In genomic region chr6:120965814-120966213, GRCh38 we compare ENCODE assay signal across 14 cellular contexts.
DNase-seq lines count a peak whose midpoint lies in the region; ATAC-seq and TF ChIP-seq lines count a peak whose summit lies in the region.
"Had no signal": no experiment of that assay in that cellular context is flagged by ENCODE, and none has a peak within 500 bp of the region (broad histone marks: within the 10 kb centered on the region; RNA-seq: fewer than 3 reads in every experiment).

No MANE protein-coding gene starts in this region.

- H3K27ac ChIP-seq in caudate nucleus (ENCODE audit: low read depth, low read length): no peak overlapping the region

- H3K4me1 Mint-ChIP-seq in activated CD8-positive, alpha-beta T cell treated with anti-CD3 and anti-CD28 coated beads for 36 hours (ENCODE audit: low read depth): no peaks in the 10 kb centered on the region
- H3K4me1 Mint-ChIP-seq: naive thymus-derived CD4-positive, alpha-beta T cell; stimulated activated memory B cell treated with anti-CD40 and anti-IgM and Interleukin-4, amounts not matched to agents 10 μg/mL and 1 μg/mL and 100 μg/mL, for 72 hours had no signal

- no peak for TF ChIP-seq CTCF in activated CD8-positive, alpha-beta T cell treated with anti-CD3 and anti-CD28 coated beads for 36 hours (IDR thresholded peaks at IDR 0.05)

- no peaks in the 10 kb centered on the region for H3K9me3 Mint-ChIP-seq in activated CD8-positive, alpha-beta T cell treated with anti-CD3 and anti-CD28 coated beads for 36 hours
- H3K9me3 Mint-ChIP-seq: activated T-helper 1 cell treated with anti-CD3 and anti-CD28 coated beads, Interleukin-12 subunit alpha, Interleukin-12 subunit beta, Interleukin-2, Interleukin-4 antibody, amounts not matched to agents 30 ng/mL and 10 ng/mL and 1 ng/mL, durations not matched to agents 14 hours and 24 hours and 36 hours; stimulated activated memory B cell treated with anti-CD40 and anti-IgM and Interleukin-4, amounts not matched to agents 10 μg/mL and 1 μg/mL and 100 μg/mL, for 72 hours had no signal

- intact Hi-C loops in activated CD8-positive, alpha-beta T cell treated with anti-CD3 and anti-CD28 coated beads for 36 hours (cut with micrococcal nuclease): no loop called here

- POLR2A ChIA-PET in activated CD8-positive, alpha-beta T cell treated with anti-CD3 and anti-CD28 coated beads for 36 hours (lab: Charles Lee): no interaction called here

- no peak overlapping the region for H3K27ac Mint-ChIP-seq in activated CD8-positive, alpha-beta T cell treated with anti-CD3 and anti-CD28 coated beads for 36 hours
- H3K27ac Mint-ChIP-seq: activated T-helper 1 cell treated with anti-CD3 and anti-CD28 coated beads, Interleukin-12 subunit alpha, Interleukin-12 subunit beta, Interleukin-2, Interleukin-4 antibody, amounts not matched to agents 30 ng/mL and 10 ng/mL and 1 ng/mL, durations not matched to agents 14 hours and 24 hours and 36 hours; naive thymus-derived CD4-positive, alpha-beta T cell; stimulated activated memory B cell treated with anti-CD40 and anti-IgM and Interleukin-4, amounts not matched to agents 10 μg/mL and 1 μg/mL and 100 μg/mL, for 72 hours had no signal

- H3K4me3 Mint-ChIP-seq in activated CD8-positive, alpha-beta T cell treated with anti-CD3 and anti-CD28 coated beads for 36 hours: no peak overlapping the region
- H3K4me3 Mint-ChIP-seq: activated T-helper 1 cell treated with anti-CD3 and anti-CD28 coated beads, Interleukin-12 subunit alpha, Interleukin-12 subunit beta, Interleukin-2, Interleukin-4 antibody, amounts not matched to agents 30 ng/mL and 10 ng/mL and 1 ng/mL, durations not matched to agents 14 hours and 24 hours and 36 hours; naive thymus-derived CD4-positive, alpha-beta T cell; stimulated activated memory B cell treated with anti-CD40 and anti-IgM and Interleukin-4, amounts not matched to agents 10 μg/mL and 1 μg/mL and 100 μg/mL, for 72 hours had no signal

- CTCF ChIA-PET in activated CD8-positive, alpha-beta T cell treated with anti-CD3 and anti-CD28 coated beads for 36 hours (lab: Charles Lee): no interaction called here

- no peaks in the 10 kb centered on the region for H3K27me3 Mint-ChIP-seq in activated CD8-positive, alpha-beta T cell treated with anti-CD3 and anti-CD28 coated beads for 36 hours
- H3K27me3 Mint-ChIP-seq: stimulated activated memory B cell treated with anti-CD40 and anti-IgM and Interleukin-4, amounts not matched to agents 10 μg/mL and 1 μg/mL and 100 μg/mL, for 72 hours had no signal

- no peaks in the 10 kb centered on the region for H3K36me3 Mint-ChIP-seq in activated CD8-positive, alpha-beta T cell treated with anti-CD3 and anti-CD28 coated beads for 36 hours (ENCODE audit: low read depth)
- H3K36me3 Mint-ChIP-seq: naive thymus-derived CD4-positive, alpha-beta T cell; stimulated activated memory B cell treated with anti-CD40 and anti-IgM and Interleukin-4, amounts not matched to agents 10 μg/mL and 1 μg/mL and 100 μg/mL, for 72 hours had no signal

- ATAC-seq in GM19467 (IDR thresholded peaks at IDR 0.05; ENCODE audit: unreplicated experiment) (peak; percentile 37), HG02938 (IDR thresholded peaks at IDR 0.05; ENCODE audit: unreplicated experiment) (peak; percentile 63)
- ATAC-seq in activated CD8-positive, alpha-beta T cell treated with anti-CD3 and anti-CD28 coated beads for 36 hours: no peak
- ATAC-seq: naive thymus-derived CD4-positive, alpha-beta T cell; stimulated activated memory B cell treated with anti-CD40 and anti-IgM and Interleukin-4, amounts not matched to agents 10 μg/mL and 1 μg/mL and 100 μg/mL, for 72 hours had no signal

- DNase-seq in A172 (ENCODE audit: low spot score) (peak; percentile 21), LHCN-M2 (ENCODE audit: low read depth) (peak; percentile 6), caudate nucleus (lab: John Stamatoyannopoulos, UW) (no peak), NK-92 (lab: John Stamatoyannopoulos, UW; ENCODE audit: unreplicated experiment) (no peak)
- no peak for DNase-seq in stimulated activated CD4-positive, alpha-beta T cell treated with anti-CD3 and anti-CD28 coated beads, Interleukin-12 subunit alpha, Interleukin-12 subunit beta, amount 100 ng/mL, for 4 hours
- DNase-seq in activated CD8-positive, alpha-beta T cell treated with anti-CD3 and anti-CD28 coated beads for 36 hours: no peak
- DNase-seq: activated CD4-positive, alpha-beta T cell treated with anti-CD3 and anti-CD28 coated beads for 48 hours; effector memory CD4-positive, alpha-beta T cell; naive thymus-derived CD4-positive, alpha-beta T cell; retina had no signal

Comparison
In these comparisons a context has a peak if more than half of its experiments do, and no peak if none do; other contexts are left out.
1. DNase-seq: peak in A172 (single experiment) and LHCN-M2 (single experiment); none in caudate nucleus (0 of 61), stimulated activated CD4-positive, alpha-beta T cell treated with anti-CD3 and anti-CD28 coated beads, Interleukin-12 subunit alpha, Interleukin-12 subunit beta, amount 100 ng/mL, for 4 hours (single experiment), NK-92 (single experiment) and activated CD8-positive, alpha-beta T cell treated with anti-CD3 and anti-CD28 coated beads for 36 hours (single experiment).